In genomic region chr10:72364239-72364777, GRCh38 we compare ENCODE assay signal across 8 cellular contexts. TPM values are rescaled to one million over a fixed set of nuclear protein-coding genes. Genes with fewer than 3 reads are reported as not detected.
DNase-seq lines count a peak whose midpoint lies in the region; ATAC-seq and TF ChIP-seq lines count a peak whose summit lies in the region.

No MANE protein-coding gene starts in this region.

- H3K4me1 Mint-ChIP-seq in activated B cell treated with CpG ODN at 0.5 μM for 24 hours: peaks cover 13% of the 10 kb centered on the region

- H3K4me3 ChIP-seq in AG04450 (ENCODE audit: low read depth, low read length) (no peak overlapping the region; the same call in 1 of the 2 replicates), kidney epithelial cell (ENCODE audit: low read depth, low read length) (no peak overlapping the region)

- POLR2A ChIA-PET in AG04450 (lab: Yijun Ruan, JAX) (interaction anchor here (0.9 kb wide), 1 partner anchor 11 kb away, joined by 3 read pairs; no protein-coding TSS in a partner anchor), activated B cell treated with CpG ODN at 0.5 μM for 24 hours (lab: Charles Lee) (interaction anchor here (1.0 to 1.5 kb wide), 4 partner anchors 10 to 509 kb away, joined by 3 to 8 read pairs (median 4); partner anchors contain the start of gene DNAJB12)

- no peaks in the 10 kb centered on the region for H3K9me3 Mint-ChIP-seq in activated B cell treated with CpG ODN at 0.5 μM for 24 hours

- peak overlapping the region; percentile 95 for H3K27ac ChIP-seq in AG04450 (ENCODE audit: low read depth, low read length)

- no peaks in the 10 kb centered on the region for H3K36me3 ChIP-seq in kidney epithelial cell (ENCODE audit: control insufficient read depth, insufficient read depth, low read length)

- peak overlapping the region; percentile 83 for H3K27ac Mint-ChIP-seq in activated B cell treated with CpG ODN at 0.5 μM for 24 hours

- DNase-seq in AG04450 (ENCODE audit: low read depth, low spot score) (peak; percentile 88), NCI-H345 treated with DMSO at 0.1 percent for 48 hours (lab: John Stamatoyannopoulos, UW; ENCODE audit: unreplicated experiment) (peak; percentile 74), activated B cell treated with CpG ODN at 0.5 μM for 24 hours (peak; percentile 74), kidney epithelial cell (ENCODE audit: low read depth) (peak; percentile 72)
- DNase-seq in central memory CD4-positive, alpha-beta T cell: peak; percentile 82
- peak; percentile 61 to 67 for DNase-seq in stimulated activated CD4-positive, alpha-beta T cell treated with anti-CD3 and anti-CD28 coated beads, Interleukin-1b, Interleukin-23, amount 100 ng/mL, for 1 hour (ENCODE audit: low read depth in 2 of 2)

- H3K27me3 ChIP-seq in AG04450 (ENCODE audit: control insufficient read depth, insufficient read depth, low read length) (no peaks in the 10 kb centered on the region), kidney epithelial cell (ENCODE audit: control insufficient read depth, insufficient read depth, low read length) (no peaks in the 10 kb centered on the region)

- ATAC-seq in GM18858 (IDR thresholded peaks at IDR 0.05; ENCODE audit: unreplicated experiment) (peak; percentile 65), HG03196 (IDR thresholded peaks at IDR 0.05; ENCODE audit: unreplicated experiment) (peak; percentile 75), activated B cell treated with CpG ODN at 0.5 μM for 24 hours (ENCODE audit: low read depth) (peak; percentile 100)

- CTCF ChIA-PET in AG04450 (lab: Charles Lee) (interaction anchor here (0.5 to 4.2 kb wide), 17 partner anchors 36 to 721 kb away, joined by 3 to 38 read pairs (median 4); no protein-coding TSS in a partner anchor), activated B cell treated with CpG ODN at 0.5 μM for 24 hours (lab: Charles Lee) (interaction anchor here (1.1 to 3.3 kb wide), 8 partner anchors 9 to 796 kb away, joined by 3 to 60 read pairs (median 5); partner anchors contain the start of gene DNAJB12)

- TF ChIP-seq CTCF in AG04450 (IDR thresholded peaks at IDR 0.05; ENCODE audit: low read depth, low read length): peak; percentile 97
- TF ChIP-seq CTCF in activated B cell treated with CpG ODN at 0.5 μM for 24 hours (IDR thresholded peaks at IDR 0.05): no peak
- peak; percentile 94 for TF ChIP-seq CTCF in kidney epithelial cell (IDR thresholded peaks at IDR 0.05; ENCODE audit: insufficient read depth, low read length, poor library complexity, severe bottlenecking)

- intact Hi-C loops in activated B cell treated with CpG ODN at 0.5 μM for 24 hours (cut with micrococcal nuclease): loop anchor here (1.0 to 5.0 kb wide), 7 partner anchors 204 to 795 kb away; partner anchors contain the start of genes MCU and MICU1

- peaks cover 28% of the 10 kb centered on the region for H3K36me3 Mint-ChIP-seq in activated B cell treated with CpG ODN at 0.5 μM for 24 hours (ENCODE audit: low read depth)

- peak overlapping the region; percentile 38 for H3K4me3 Mint-ChIP-seq in activated B cell treated with CpG ODN at 0.5 μM for 24 hours

- H3K9me3 ChIP-seq in AG04450 (ENCODE audit: control insufficient read depth, insufficient read depth, low read length): no peaks in the 10 kb centered on the region

- no peaks in the 10 kb centered on the region for H3K27me3 Mint-ChIP-seq in activated B cell treated with CpG ODN at 0.5 μM for 24 hours

RNA-seq across cellular contexts. Expression of gene DNAJB12, which starts 9.6 kb away (rescaled TPM):
- 17.9 and 23.3 TPM in 2 replicates for polyA plus RNA-seq in AG04450 (2011; rRNA removed)
- polyA minus RNA-seq in AG04450 (2011; rRNA and poly(A)+ RNA removed): 18.7 and 26.5 TPM in 2 replicates
- 39.0 and 39.9 TPM in 2 replicates for total RNA-seq in activated B cell treated with CpG ODN at 0.5 μM for 24 hours
- 34.4 and 37.9 TPM in 2 replicates for total RNA-seq in kidney epithelial cell
